1 cellular context compared by ENCODE assay signal in the genomic region with DNA sequence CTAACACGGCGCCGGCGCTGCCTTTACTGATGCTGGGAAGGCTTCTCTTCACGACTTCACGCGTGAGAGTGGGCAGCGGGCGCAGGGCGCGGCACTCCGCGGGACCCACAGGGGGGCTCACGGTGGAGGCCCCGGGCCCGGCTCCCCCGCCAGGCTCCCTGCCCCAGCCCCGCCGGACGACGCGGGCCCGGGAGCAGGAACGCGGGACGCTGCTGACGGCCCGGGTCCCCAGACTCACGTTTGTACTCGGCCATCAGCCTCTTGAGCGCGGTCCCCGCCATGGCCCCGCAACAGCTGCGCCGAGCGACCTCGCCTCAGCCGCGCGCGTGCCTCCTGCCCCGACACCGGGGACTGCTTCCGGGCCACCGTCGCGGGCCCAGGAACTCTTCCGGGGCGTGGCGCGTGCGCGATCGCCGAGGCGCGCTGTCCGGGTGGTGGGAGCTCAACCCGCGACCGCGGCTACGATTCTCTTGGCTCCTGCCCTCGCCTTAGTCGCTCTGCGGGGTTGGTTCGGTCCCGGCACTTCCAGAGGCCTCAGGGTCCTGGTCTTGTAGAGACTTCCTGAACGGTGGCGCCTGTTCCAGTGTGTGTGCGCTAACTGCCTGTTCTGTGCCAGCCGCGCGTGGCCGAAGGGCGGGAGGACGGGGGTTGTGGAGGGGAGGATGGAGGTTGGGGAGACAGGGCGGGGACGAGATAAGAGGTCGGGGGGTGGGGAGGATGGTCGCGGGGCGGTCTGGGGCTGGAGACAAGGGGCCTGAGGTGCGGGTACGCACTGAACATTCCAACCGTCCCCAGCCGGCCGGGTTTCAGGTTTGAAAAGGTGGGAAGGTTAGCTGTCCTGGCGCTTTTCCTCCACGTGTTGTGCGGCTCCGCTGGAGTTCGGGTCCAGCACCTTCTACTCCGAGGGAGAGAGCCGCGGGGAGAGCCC.
TF ChIP-seq lines count a peak whose summit lies in the region.

A gene with protein sequence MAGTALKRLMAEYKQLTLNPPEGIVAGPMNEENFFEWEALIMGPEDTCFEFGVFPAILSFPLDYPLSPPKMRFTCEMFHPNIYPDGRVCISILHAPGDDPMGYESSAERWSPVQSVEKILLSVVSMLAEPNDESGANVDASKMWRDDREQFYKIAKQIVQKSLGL (minus strand): TSS at position 353 of the 928 bp plus-strand sequence. CDS start 72 bp downstream, at position 281.

TF ChIP-seq in HepG2, 621 proteins besides CTCF, POLR2A, EP300 and RAD21 (continued from another document and continues in another):
- TF ChIP-seq, protein P1, sequence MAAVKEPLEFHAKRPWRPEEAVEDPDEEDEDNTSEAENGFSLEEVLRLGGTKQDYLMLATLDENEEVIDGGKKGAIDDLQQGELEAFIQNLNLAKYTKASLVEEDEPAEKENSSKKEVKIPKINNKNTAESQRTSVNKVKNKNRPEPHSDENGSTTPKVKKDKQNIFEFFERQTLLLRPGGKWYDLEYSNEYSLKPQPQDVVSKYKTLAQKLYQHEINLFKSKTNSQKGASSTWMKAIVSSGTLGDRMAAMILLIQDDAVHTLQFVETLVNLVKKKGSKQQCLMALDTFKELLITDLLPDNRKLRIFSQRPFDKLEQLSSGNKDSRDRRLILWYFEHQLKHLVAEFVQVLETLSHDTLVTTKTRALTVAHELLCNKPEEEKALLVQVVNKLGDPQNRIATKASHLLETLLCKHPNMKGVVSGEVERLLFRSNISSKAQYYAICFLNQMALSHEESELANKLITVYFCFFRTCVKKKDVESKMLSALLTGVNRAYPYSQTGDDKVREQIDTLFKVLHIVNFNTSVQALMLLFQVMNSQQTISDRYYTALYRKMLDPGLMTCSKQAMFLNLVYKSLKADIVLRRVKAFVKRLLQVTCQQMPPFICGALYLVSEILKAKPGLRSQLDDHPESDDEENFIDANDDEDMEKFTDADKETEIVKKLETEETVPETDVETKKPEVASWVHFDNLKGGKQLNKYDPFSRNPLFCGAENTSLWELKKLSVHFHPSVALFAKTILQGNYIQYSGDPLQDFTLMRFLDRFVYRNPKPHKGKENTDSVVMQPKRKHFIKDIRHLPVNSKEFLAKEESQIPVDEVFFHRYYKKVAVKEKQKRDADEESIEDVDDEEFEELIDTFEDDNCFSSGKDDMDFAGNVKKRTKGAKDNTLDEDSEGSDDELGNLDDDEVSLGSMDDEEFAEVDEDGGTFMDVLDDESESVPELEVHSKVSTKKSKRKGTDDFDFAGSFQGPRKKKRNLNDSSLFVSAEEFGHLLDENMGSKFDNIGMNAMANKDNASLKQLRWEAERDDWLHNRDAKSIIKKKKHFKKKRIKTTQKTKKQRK (IDR thresholded peaks at IDR 0.05; ENCODE audit: low read length), result no peak
- TF ChIP-seq NFYB (CRISPR knock-in tag; IDR thresholded peaks at IDR 0.05) (no peak), ZFP62 (CRISPR knock-in tag; IDR thresholded peaks at IDR 0.05) (no peak), FOSL2 (CRISPR knock-in tag; IDR thresholded peaks at IDR 0.05) (0 out of 2 replicates have a peak, but pooled peaks have one; percentile 47), KDM4B (CRISPR knock-in tag; IDR thresholded peaks at IDR 0.05) (0 out of 2 replicates have a peak, but pooled peaks have one; percentile 47), ZNF724P (CRISPR knock-in tag; IDR thresholded peaks at IDR 0.05; ENCODE audit: borderline replicate concordance) (no peak; the same call in 1 of the 2 replicates), MIER2 (CRISPR knock-in tag; IDR thresholded peaks at IDR 0.05) (no peak), ZSCAN21 (CRISPR knock-in tag; IDR thresholded peaks at IDR 0.05; ENCODE audit: borderline replicate concordance) (no peak; the same call in 1 of the 2 replicates), EZH2 (conservative IDR thresholded peaks at IDR 0.05; ENCODE audit: low read depth, low read length) (no peak), ZNF12 (CRISPR knock-in tag; IDR thresholded peaks at IDR 0.05) (0 out of 2 replicates have a peak, but pooled peaks have one; percentile 29), PRPF4 (IDR thresholded peaks at IDR 0.05; ENCODE audit: low read depth, low read length, poor library complexity, severe bottlenecking) (no peak), THYN1 (CRISPR knock-in tag; IDR thresholded peaks at IDR 0.05; ENCODE audit: borderline replicate concordance, low read depth) (no peak), ZNF709 (CRISPR knock-in tag; IDR thresholded peaks at IDR 0.05) (peak; percentile 71; the same call in 1 of the 2 replicates), EED (CRISPR knock-in tag; IDR thresholded peaks at IDR 0.05) (peak; percentile 85; the same call in 1 of the 2 replicates), ZFP36L2 (CRISPR knock-in tag; IDR thresholded peaks at IDR 0.05) (no peak), RARA (CRISPR knock-in tag; IDR thresholded peaks at IDR 0.05) (peak; percentile 41; the same call in 1 of the 2 replicates), PPARG (CRISPR knock-in tag; conservative IDR thresholded peaks at IDR 0.05) (peak; percentile 45; the same call in 1 of the 2 replicates), MAFK (conservative IDR thresholded peaks at IDR 0.05 in 1 of 2, IDR thresholded peaks at IDR 0.05 in 1 of 2; ENCODE audit: low read length in 2 of 2) (no peak), SP2 (CRISPR knock-in tag; IDR thresholded peaks at IDR 0.05) (peak; percentile 65), MXI1 (IDR thresholded peaks at IDR 0.05; ENCODE audit: borderline replicate concordance, low read depth, low read length) (peak; percentile 95; the same call in 2 of the 3 replicates), ZNF430 (CRISPR knock-in tag; IDR thresholded peaks at IDR 0.05) (0 out of 2 replicates have a peak, but pooled peaks have one; percentile 45), ZBTB1 (CRISPR knock-in tag; IDR thresholded peaks at IDR 0.05; ENCODE audit: borderline replicate concordance) (no peak), SP1 (IDR thresholded peaks at IDR 0.05) (no peak), SP1 (CRISPR knock-in tag; IDR thresholded peaks at IDR 0.05) (no peak), ZFY (CRISPR knock-in tag; IDR thresholded peaks at IDR 0.05) (peak; percentile 83), GTF2F1 (IDR thresholded peaks at IDR 0.05; ENCODE audit: low read length) (no peak), ZNF891 (CRISPR knock-in tag; IDR thresholded peaks at IDR 0.05) (no peak; the same call in 1 of the 2 replicates), SMARCC2 (IDR thresholded peaks at IDR 0.05) (no peak), MTA1 (CRISPR knock-in tag; IDR thresholded peaks at IDR 0.05; ENCODE audit: borderline replicate concordance) (no peak; the same call in 1 of the 2 replicates), ZSCAN30 (CRISPR knock-in tag; IDR thresholded peaks at IDR 0.05) (no peak), AKAP8 (CRISPR knock-in tag; IDR thresholded peaks at IDR 0.05) (no peak), JUND (CRISPR knock-in tag; IDR thresholded peaks at IDR 0.05) (no peak), FOXK1 (CRISPR knock-in tag; IDR thresholded peaks at IDR 0.05; ENCODE audit: borderline replicate concordance, low read depth) (peak; percentile 76; the same call in 1 of the 2 replicates), IRF2 (CRISPR knock-in tag; IDR thresholded peaks at IDR 0.05) (peak; percentile 65), JARID2 (CRISPR knock-in tag; IDR thresholded peaks at IDR 0.05; ENCODE audit: insufficient replicate concordance) (no peak), ZNF264 (CRISPR knock-in tag; IDR thresholded peaks at IDR 0.05) (no peak), HCFC1 (IDR thresholded peaks at IDR 0.05; ENCODE audit: low read depth, low read length) (peak; percentile 63; the same call in 1 of the 2 replicates)
- TF ChIP-seq, protein P2, sequence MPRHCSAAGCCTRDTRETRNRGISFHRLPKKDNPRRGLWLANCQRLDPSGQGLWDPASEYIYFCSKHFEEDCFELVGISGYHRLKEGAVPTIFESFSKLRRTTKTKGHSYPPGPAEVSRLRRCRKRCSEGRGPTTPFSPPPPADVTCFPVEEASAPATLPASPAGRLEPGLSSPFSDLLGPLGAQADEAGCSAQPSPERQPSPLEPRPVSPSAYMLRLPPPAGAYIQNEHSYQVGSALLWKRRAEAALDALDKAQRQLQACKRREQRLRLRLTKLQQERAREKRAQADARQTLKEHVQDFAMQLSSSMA (CRISPR knock-in tag; IDR thresholded peaks at IDR 0.05), result 0 out of 2 replicates have a peak, but pooled peaks have one; percentile 69
- TF ChIP-seq, protein P3, sequence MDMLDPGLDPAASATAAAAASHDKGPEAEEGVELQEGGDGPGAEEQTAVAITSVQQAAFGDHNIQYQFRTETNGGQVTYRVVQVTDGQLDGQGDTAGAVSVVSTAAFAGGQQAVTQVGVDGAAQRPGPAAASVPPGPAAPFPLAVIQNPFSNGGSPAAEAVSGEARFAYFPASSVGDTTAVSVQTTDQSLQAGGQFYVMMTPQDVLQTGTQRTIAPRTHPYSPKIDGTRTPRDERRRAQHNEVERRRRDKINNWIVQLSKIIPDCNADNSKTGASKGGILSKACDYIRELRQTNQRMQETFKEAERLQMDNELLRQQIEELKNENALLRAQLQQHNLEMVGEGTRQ (IDR thresholded peaks at IDR 0.05; ENCODE audit: low read depth, low read length), result no peak
- TF ChIP-seq, protein P3 (CRISPR knock-in tag; IDR thresholded peaks at IDR 0.05; ENCODE audit: borderline replicate concordance), result no peak
- TF ChIP-seq, protein P4, sequence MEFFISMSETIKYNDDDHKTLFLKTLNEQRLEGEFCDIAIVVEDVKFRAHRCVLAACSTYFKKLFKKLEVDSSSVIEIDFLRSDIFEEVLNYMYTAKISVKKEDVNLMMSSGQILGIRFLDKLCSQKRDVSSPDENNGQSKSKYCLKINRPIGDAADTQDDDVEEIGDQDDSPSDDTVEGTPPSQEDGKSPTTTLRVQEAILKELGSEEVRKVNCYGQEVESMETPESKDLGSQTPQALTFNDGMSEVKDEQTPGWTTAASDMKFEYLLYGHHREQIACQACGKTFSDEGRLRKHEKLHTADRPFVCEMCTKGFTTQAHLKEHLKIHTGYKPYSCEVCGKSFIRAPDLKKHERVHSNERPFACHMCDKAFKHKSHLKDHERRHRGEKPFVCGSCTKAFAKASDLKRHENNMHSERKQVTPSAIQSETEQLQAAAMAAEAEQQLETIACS (CRISPR knock-in tag; IDR thresholded peaks at IDR 0.05), result peak; percentile 84
- TF ChIP-seq, protein P5, sequence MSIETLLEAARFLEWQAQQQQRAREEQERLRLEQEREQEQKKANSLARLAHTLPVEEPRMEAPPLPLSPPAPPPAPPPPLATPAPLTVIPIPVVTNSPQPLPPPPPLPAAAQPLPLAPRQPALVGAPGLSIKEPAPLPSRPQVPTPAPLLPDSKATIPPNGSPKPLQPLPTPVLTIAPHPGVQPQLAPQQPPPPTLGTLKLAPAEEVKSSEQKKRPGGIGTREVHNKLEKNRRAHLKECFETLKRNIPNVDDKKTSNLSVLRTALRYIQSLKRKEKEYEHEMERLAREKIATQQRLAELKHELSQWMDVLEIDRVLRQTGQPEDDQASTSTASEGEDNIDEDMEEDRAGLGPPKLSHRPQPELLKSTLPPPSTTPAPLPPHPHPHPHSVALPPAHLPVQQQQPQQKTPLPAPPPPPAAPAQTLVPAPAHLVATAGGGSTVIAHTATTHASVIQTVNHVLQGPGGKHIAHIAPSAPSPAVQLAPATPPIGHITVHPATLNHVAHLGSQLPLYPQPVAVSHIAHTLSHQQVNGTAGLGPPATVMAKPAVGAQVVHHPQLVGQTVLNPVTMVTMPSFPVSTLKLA (IDR thresholded peaks at IDR 0.05), result peak; percentile 45
- TF ChIP-seq, protein P6, sequence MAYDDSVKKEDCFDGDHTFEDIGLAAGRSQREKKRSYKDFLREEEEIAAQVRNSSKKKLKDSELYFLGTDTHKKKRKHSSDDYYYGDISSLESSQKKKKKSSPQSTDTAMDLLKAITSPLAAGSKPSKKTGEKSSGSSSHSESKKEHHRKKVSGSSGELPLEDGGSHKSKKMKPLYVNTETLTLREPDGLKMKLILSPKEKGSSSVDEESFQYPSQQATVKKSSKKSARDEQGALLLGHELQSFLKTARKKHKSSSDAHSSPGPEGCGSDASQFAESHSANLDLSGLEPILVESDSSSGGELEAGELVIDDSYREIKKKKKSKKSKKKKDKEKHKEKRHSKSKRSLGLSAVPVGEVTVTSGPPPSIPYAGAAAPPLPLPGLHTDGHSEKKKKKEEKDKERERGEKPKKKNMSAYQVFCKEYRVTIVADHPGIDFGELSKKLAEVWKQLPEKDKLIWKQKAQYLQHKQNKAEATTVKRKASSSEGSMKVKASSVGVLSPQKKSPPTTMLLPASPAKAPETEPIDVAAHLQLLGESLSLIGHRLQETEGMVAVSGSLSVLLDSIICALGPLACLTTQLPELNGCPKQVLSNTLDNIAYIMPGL (CRISPR knock-in tag; IDR thresholded peaks at IDR 0.05; ENCODE audit: borderline replicate concordance in 1 of 2, low read depth in 1 of 2), result peak; percentile 44 to 74; a peak in 3 of 4 replicates
- TF ChIP-seq, protein P7, sequence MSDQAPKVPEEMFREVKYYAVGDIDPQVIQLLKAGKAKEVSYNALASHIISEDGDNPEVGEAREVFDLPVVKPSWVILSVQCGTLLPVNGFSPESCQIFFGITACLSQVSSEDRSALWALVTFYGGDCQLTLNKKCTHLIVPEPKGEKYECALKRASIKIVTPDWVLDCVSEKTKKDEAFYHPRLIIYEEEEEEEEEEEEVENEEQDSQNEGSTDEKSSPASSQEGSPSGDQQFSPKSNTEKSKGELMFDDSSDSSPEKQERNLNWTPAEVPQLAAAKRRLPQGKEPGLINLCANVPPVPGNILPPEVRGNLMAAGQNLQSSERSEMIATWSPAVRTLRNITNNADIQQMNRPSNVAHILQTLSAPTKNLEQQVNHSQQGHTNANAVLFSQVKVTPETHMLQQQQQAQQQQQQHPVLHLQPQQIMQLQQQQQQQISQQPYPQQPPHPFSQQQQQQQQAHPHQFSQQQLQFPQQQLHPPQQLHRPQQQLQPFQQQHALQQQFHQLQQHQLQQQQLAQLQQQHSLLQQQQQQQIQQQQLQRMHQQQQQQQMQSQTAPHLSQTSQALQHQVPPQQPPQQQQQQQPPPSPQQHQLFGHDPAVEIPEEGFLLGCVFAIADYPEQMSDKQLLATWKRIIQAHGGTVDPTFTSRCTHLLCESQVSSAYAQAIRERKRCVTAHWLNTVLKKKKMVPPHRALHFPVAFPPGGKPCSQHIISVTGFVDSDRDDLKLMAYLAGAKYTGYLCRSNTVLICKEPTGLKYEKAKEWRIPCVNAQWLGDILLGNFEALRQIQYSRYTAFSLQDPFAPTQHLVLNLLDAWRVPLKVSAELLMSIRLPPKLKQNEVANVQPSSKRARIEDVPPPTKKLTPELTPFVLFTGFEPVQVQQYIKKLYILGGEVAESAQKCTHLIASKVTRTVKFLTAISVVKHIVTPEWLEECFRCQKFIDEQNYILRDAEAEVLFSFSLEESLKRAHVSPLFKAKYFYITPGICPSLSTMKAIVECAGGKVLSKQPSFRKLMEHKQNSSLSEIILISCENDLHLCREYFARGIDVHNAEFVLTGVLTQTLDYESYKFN (CRISPR knock-in tag; conservative IDR thresholded peaks at IDR 0.05), result no peak; the same call in 1 of the 2 replicates
- TF ChIP-seq, protein P8, sequence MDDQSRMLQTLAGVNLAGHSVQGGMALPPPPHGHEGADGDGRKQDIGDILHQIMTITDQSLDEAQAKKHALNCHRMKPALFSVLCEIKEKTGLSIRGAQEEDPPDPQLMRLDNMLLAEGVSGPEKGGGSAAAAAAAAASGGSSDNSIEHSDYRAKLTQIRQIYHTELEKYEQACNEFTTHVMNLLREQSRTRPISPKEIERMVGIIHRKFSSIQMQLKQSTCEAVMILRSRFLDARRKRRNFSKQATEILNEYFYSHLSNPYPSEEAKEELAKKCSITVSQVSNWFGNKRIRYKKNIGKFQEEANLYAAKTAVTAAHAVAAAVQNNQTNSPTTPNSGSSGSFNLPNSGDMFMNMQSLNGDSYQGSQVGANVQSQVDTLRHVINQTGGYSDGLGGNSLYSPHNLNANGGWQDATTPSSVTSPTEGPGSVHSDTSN (CRISPR knock-in tag; IDR thresholded peaks at IDR 0.05; ENCODE audit: borderline replicate concordance), result no peak
